ENCODE assay signal across 1 cellular context in genomic region chr3:31531992-31532586, GRCh38.
TF ChIP-seq lines count a peak whose summit lies in the region.

No MANE protein-coding gene starts in this region.

TF ChIP-seq in K562, 482 proteins besides CTCF, POLR2A, EP300 and RAD21 (continued from another document and continues in another):
- TF ChIP-seq PCBP1 (IDR thresholded peaks at IDR 0.05; ENCODE audit: low read depth, low read length, poor library complexity, severe bottlenecking) (peak; percentile 93), ZNF77 (CRISPR knock-in tag; IDR thresholded peaks at IDR 0.05) (no peak), NFIC (IDR thresholded peaks at IDR 0.05) (peak; percentile 59), FIP1L1 (IDR thresholded peaks at IDR 0.05; ENCODE audit: low read depth, low read length, poor library complexity, severe bottlenecking) (peak; percentile 80), RBM22 (IDR thresholded peaks at IDR 0.05; ENCODE audit: low read depth, low read length, poor library complexity, severe bottlenecking) (no peak), ZNF354B (CRISPR knock-in tag; IDR thresholded peaks at IDR 0.05) (no peak), ZNF583 (CRISPR knock-in tag; IDR thresholded peaks at IDR 0.05) (peak; percentile 65; the same call in 1 of the 2 replicates), NFIX (CRISPR knock-in tag; IDR thresholded peaks at IDR 0.05; ENCODE audit: low read depth) (no peak), SRSF7 (optimal IDR thresholded peaks at IDR 0.05; ENCODE audit: low read depth, low read length) (no peak), SREBF2 (CRISPR knock-in tag; IDR thresholded peaks at IDR 0.05) (no peak; the same call in 1 of the 2 replicates), SMARCA5 (IDR thresholded peaks at IDR 0.05) (no peak), CEBPZ (IDR thresholded peaks at IDR 0.05; ENCODE audit: borderline replicate concordance, low read depth, low read length) (no peak), TRIM28 (IDR thresholded peaks at IDR 0.05) (peak; percentile 24; the same call in 1 of the 2 replicates), TFE3 (CRISPR knock-in tag; IDR thresholded peaks at IDR 0.05) (peak; percentile 96), ZFP1 (CRISPR knock-in tag; IDR thresholded peaks at IDR 0.05) (0 out of 2 replicates have a peak, but pooled peaks have one; percentile 21), BCL6 (CRISPR knock-in tag; IDR thresholded peaks at IDR 0.05) (peak; percentile 6; the same call in 1 of the 2 replicates), THAP7 (CRISPR knock-in tag; IDR thresholded peaks at IDR 0.05) (peak; percentile 53; the same call in 1 of the 2 replicates), GATAD2B (IDR thresholded peaks at IDR 0.05; ENCODE audit: borderline replicate concordance) (peak; percentile 64; the same call in 1 of the 2 replicates), EHMT2 (IDR thresholded peaks at IDR 0.05) (no peak), SRSF1 (IDR thresholded peaks at IDR 0.05; ENCODE audit: low read depth, low read length) (no peak), FOXP4 (CRISPR knock-in tag; IDR thresholded peaks at IDR 0.05; ENCODE audit: borderline replicate concordance) (no peak), CCNT2 (IDR thresholded peaks at IDR 0.05; ENCODE audit: borderline replicate concordance, extremely low read depth, insufficient read length, low read depth, low read length) (peak; percentile 75), POLR3G (IDR thresholded peaks at IDR 0.05; ENCODE audit: extremely low read depth, insufficient read length, insufficient replicate concordance) (no peak), IRF1 (CRISPR knock-in tag; IDR thresholded peaks at IDR 0.05; ENCODE audit: borderline replicate concordance) (no peak; the same call in 1 of the 2 replicates), NR2F6 (CRISPR knock-in tag; IDR thresholded peaks at IDR 0.05) (peak; percentile 90; the same call in 1 of the 2 replicates), SMARCE1 (IDR thresholded peaks at IDR 0.05) (no peak; the same call in 1 of the 2 replicates), HINFP (tag; conservative IDR thresholded peaks at IDR 0.05; ENCODE audit: low read depth) (no peak), ERF (CRISPR knock-in tag; IDR thresholded peaks at IDR 0.05) (peak; percentile 93; the same call in 1 of the 2 replicates), ZBTB33 (CRISPR knock-in tag; IDR thresholded peaks at IDR 0.05) (peak; percentile 46), SNAPC5 (CRISPR knock-in tag; IDR thresholded peaks at IDR 0.05) (no peak), MEF2D (tag; conservative IDR thresholded peaks at IDR 0.05; ENCODE audit: low read depth) (no peak), MYBL2 (IDR thresholded peaks at IDR 0.05; ENCODE audit: low read depth) (peak; percentile 89), MYBL2 (CRISPR knock-in tag; IDR thresholded peaks at IDR 0.05; ENCODE audit: borderline replicate concordance) (no peak), CREBBP (IDR thresholded peaks at IDR 0.05; ENCODE audit: low read depth, low read length) (no peak), GTF2E2 (tag; IDR thresholded peaks at IDR 0.05) (peak; percentile 98), RBM39 (optimal IDR thresholded peaks at IDR 0.05; ENCODE audit: low read depth, low read length) (no peak), MAFK (IDR thresholded peaks at IDR 0.05; ENCODE audit: low read length) (no peak), NCOR1 (IDR thresholded peaks at IDR 0.05) (peak; percentile 81), SRF (CRISPR knock-in tag; IDR thresholded peaks at IDR 0.05) (peak; percentile 7 to 26; a peak in 1 of 4 replicates), TBP (optimal IDR thresholded peaks at IDR 0.05; ENCODE audit: low read depth, low read length) (peak; percentile 86), SETDB1 (IDR thresholded peaks at IDR 0.05; ENCODE audit: low read length) (peak; percentile 43), PTRF (tag; IDR thresholded peaks at IDR 0.05) (no peak), TGIF2 (CRISPR knock-in tag; IDR thresholded peaks at IDR 0.05) (peak; percentile 56; the same call in 1 of the 2 replicates), PKNOX1 (IDR thresholded peaks at IDR 0.05) (peak; percentile 94), YY1 (IDR thresholded peaks at IDR 0.05; ENCODE audit: borderline replicate concordance in 1 of 3, control insufficient read depth in 1 of 3, extremely low read depth in 1 of 3, insufficient read depth in 3 of 3, insufficient read length in 1 of 3, insufficient replicate concordance in 2 of 3, low read depth in 1 of 3, low read length in 2 of 3) (peak in 2 of 3 experiments; percentile 10 to 63), HNRNPL (IDR thresholded peaks at IDR 0.05; ENCODE audit: low read depth, low read length) (peak; percentile 56; the same call in 1 of the 2 replicates), PURB (CRISPR knock-in tag; IDR thresholded peaks at IDR 0.05; ENCODE audit: low read depth) (no peak), NFRKB (IDR thresholded peaks at IDR 0.05; ENCODE audit: low read depth) (peak; percentile 81; the same call in 1 of the 2 replicates), USF1 (CRISPR knock-in tag; IDR thresholded peaks at IDR 0.05) (peak; percentile 99), RBM15 (IDR thresholded peaks at IDR 0.05; ENCODE audit: insufficient read depth, low read length) (0 out of 2 replicates have a peak, but pooled peaks have one; percentile 57), PYGO2 (tag; IDR thresholded peaks at IDR 0.05) (no peak), ZNF263 (CRISPR knock-in tag; IDR thresholded peaks at IDR 0.05; ENCODE audit: borderline replicate concordance) (no peak), ZNF717 (CRISPR knock-in tag; IDR thresholded peaks at IDR 0.05) (no peak), RBFOX2 (IDR thresholded peaks at IDR 0.05; ENCODE audit: low read depth, low read length) (peak; percentile 97), ZNF507 (tag; conservative IDR thresholded peaks at IDR 0.05) (no peak), MAZ (CRISPR knock-in tag; conservative IDR thresholded peaks at IDR 0.05 in 1 of 2, IDR thresholded peaks at IDR 0.05 in 1 of 2) (peak in 1 of 2 experiments; percentile 90; a peak in 3 of 4 replicates), YBX1 (IDR thresholded peaks at IDR 0.05) (no peak)
